In genomic region chr7:75842836-75843446, GRCh38 we compare ENCODE assay signal across 1 cellular context.
TF ChIP-seq lines count a peak whose summit lies in the region.

No MANE protein-coding gene starts in this region.

TF ChIP-seq in K562, 482 proteins besides CTCF, POLR2A, EP300 and RAD21 (continued from another document and continues in another):
- no peak for TF ChIP-seq DEAF1 (CRISPR knock-in tag; IDR thresholded peaks at IDR 0.05)
- no peak for TF ChIP-seq ATF4 (CRISPR knock-in tag; IDR thresholded peaks at IDR 0.05)
- no peak for TF ChIP-seq HNRNPUL1 (IDR thresholded peaks at IDR 0.05; ENCODE audit: low read length)
- TF ChIP-seq TSHZ1 (CRISPR knock-in tag; IDR thresholded peaks at IDR 0.05) = no peak
- TF ChIP-seq ZNF584 (CRISPR knock-in tag; IDR thresholded peaks at IDR 0.05; ENCODE audit: low read depth) = no peak
- no peak for TF ChIP-seq CCNT2 (IDR thresholded peaks at IDR 0.05; ENCODE audit: borderline replicate concordance, extremely low read depth, insufficient read length, low read depth, low read length)
- TF ChIP-seq HNRNPLL (IDR thresholded peaks at IDR 0.05; ENCODE audit: low read depth, low read length, poor library complexity, severe bottlenecking) = no peak
- no peak for TF ChIP-seq RBM39 (optimal IDR thresholded peaks at IDR 0.05; ENCODE audit: low read depth, low read length)
- no peak for TF ChIP-seq SNIP1 (IDR thresholded peaks at IDR 0.05; ENCODE audit: low read depth)
- TF ChIP-seq ZSCAN29 (IDR thresholded peaks at IDR 0.05) = no peak
- TF ChIP-seq, protein P1, sequence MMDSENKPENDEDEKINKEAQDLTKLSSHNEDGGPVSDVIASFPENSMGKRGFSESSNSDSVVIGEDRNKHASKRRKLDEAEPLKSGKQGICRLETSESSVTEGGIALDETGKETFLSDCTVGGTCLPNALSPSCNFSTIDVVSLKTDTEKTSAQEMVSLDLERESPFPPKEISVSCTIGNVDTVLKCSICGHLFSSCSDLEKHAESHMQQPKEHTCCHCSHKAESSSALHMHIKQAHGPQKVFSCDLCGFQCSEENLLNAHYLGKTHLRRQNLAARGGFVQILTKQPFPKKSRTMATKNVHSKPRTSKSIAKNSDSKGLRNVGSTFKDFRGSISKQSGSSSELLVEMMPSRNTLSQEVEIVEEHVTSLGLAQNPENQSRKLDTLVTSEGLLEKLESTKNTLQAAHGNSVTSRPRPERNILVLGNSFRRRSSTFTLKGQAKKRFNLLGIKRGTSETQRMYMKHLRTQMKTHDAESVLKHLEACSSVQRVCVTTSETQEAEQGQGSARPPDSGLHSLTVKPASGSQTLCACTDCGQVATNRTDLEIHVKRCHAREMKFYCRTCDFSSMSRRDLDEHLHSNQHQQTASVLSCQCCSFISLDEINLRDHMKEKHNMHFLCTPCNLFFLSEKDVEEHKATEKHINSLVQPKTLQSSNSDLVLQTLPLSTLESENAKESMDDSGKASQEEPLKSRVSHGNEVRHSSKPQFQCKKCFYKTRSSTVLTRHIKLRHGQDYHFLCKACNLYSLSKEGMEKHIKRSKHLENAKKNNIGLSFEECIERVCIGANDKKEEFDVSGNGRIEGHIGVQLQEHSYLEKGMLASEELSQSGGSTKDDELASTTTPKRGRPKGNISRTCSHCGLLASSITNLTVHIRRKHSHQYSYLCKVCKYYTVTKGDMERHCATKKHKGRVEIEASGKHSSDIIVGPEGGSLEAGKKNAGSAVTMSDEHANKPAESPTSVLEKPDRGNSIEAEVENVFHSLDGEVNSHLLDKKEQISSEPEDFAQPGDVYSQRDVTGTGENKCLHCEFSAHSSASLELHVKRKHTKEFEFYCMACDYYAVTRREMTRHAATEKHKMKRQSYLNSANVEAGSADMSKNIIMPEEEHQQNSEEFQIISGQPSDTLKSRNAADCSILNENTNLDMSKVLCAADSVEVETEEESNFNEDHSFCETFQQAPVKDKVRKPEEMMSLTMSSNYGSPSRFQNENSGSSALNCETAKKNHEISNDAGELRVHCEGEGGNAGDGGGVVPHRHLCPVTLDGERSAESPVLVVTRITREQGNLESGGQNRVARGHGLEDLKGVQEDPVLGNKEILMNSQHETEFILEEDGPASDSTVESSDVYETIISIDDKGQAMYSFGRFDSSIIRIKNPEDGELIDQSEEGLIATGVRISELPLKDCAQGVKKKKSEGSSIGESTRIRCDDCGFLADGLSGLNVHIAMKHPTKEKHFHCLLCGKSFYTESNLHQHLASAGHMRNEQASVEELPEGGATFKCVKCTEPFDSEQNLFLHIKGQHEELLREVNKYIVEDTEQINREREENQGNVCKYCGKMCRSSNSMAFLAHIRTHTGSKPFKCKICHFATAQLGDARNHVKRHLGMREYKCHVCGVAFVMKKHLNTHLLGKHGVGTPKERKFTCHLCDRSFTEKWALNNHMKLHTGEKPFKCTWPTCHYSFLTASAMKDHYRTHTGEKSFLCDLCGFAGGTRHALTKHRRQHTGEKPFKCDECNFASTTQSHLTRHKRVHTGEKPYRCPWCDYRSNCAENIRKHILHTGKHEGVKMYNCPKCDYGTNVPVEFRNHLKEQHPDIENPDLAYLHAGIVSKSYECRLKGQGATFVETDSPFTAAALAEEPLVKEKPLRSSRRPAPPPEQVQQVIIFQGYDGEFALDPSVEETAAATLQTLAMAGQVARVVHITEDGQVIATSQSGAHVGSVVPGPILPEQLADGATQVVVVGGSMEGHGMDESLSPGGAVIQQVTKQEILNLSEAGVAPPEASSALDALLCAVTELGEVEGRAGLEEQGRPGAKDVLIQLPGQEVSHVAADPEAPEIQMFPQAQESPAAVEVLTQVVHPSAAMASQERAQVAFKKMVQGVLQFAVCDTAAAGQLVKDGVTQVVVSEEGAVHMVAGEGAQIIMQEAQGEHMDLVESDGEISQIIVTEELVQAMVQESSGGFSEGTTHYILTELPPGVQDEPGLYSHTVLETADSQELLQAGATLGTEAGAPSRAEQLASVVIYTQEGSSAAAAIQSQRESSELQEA (IDR thresholded peaks at IDR 0.05; ENCODE audit: low read depth) = no peak
- no peak for TF ChIP-seq ZNF583 (CRISPR knock-in tag; IDR thresholded peaks at IDR 0.05)
- no peak for TF ChIP-seq BRD4 (IDR thresholded peaks at IDR 0.05)
- no peak for TF ChIP-seq THRB (CRISPR knock-in tag; conservative IDR thresholded peaks at IDR 0.05)
- TF ChIP-seq SIRT6 (IDR thresholded peaks at IDR 0.05; ENCODE audit: low read depth, low read length) = no peak
- no peak for TF ChIP-seq MCM7 (IDR thresholded peaks at IDR 0.05)
- TF ChIP-seq EGR1 (conservative IDR thresholded peaks at IDR 0.05) = peak; percentile 94
- TF ChIP-seq SAFB2 (IDR thresholded peaks at IDR 0.05; ENCODE audit: borderline replicate concordance, low read depth, low read length, severe bottlenecking) = no peak
- no peak for TF ChIP-seq SFPQ (IDR thresholded peaks at IDR 0.05; ENCODE audit: low read depth, low read length)
- no peak; the same call in none of the 2 replicates for TF ChIP-seq RNF2 (IDR thresholded peaks at IDR 0.05)
- no peak for TF ChIP-seq JUNB (CRISPR knock-in tag; conservative IDR thresholded peaks at IDR 0.05)
- no peak for TF ChIP-seq ZNF124 (CRISPR knock-in tag; IDR thresholded peaks at IDR 0.05)
- TF ChIP-seq RBFOX2 (IDR thresholded peaks at IDR 0.05; ENCODE audit: low read depth, low read length) = peak; percentile 49
- no peak for TF ChIP-seq SMAD2 (IDR thresholded peaks at IDR 0.05; ENCODE audit: low read depth, low read length)
- no peak for TF ChIP-seq TCF7L2 (IDR thresholded peaks at IDR 0.05; ENCODE audit: low read depth, low read length)
- no peak for TF ChIP-seq RUNX1 (IDR thresholded peaks at IDR 0.05; ENCODE audit: low read depth)
- no peak for TF ChIP-seq YY1 (IDR thresholded peaks at IDR 0.05; ENCODE audit: borderline replicate concordance in 1 of 3, control insufficient read depth in 1 of 3, extremely low read depth in 1 of 3, insufficient read depth in 3 of 3, insufficient read length in 1 of 3, insufficient replicate concordance in 2 of 3, low read depth in 1 of 3, low read length in 2 of 3)
- no peak for TF ChIP-seq RB1 (IDR thresholded peaks at IDR 0.05; ENCODE audit: low read depth)
- TF ChIP-seq HDAC1 (IDR thresholded peaks at IDR 0.05) = no peak
- TF ChIP-seq BCL6 (CRISPR knock-in tag; IDR thresholded peaks at IDR 0.05) = no peak
- TF ChIP-seq, protein P2, sequence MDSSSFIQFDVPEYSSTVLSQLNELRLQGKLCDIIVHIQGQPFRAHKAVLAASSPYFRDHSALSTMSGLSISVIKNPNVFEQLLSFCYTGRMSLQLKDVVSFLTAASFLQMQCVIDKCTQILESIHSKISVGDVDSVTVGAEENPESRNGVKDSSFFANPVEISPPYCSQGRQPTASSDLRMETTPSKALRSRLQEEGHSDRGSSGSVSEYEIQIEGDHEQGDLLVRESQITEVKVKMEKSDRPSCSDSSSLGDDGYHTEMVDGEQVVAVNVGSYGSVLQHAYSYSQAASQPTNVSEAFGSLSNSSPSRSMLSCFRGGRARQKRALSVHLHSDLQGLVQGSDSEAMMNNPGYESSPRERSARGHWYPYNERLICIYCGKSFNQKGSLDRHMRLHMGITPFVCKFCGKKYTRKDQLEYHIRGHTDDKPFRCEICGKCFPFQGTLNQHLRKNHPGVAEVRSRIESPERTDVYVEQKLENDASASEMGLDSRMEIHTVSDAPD (CRISPR knock-in tag; IDR thresholded peaks at IDR 0.05) = no peak
- no peak for TF ChIP-seq SAP30 (IDR thresholded peaks at IDR 0.05; ENCODE audit: borderline replicate concordance, insufficient read depth, low read depth, low read length, poor library complexity, severe bottlenecking)
- TF ChIP-seq CBX5 (IDR thresholded peaks at IDR 0.05; ENCODE audit: borderline replicate concordance, low read depth) = no peak
- no peak; a peak in 1 of 4 replicates for TF ChIP-seq MAZ (CRISPR knock-in tag; conservative IDR thresholded peaks at IDR 0.05 in 1 of 2, IDR thresholded peaks at IDR 0.05 in 1 of 2)
- TF ChIP-seq ZNF239 (CRISPR knock-in tag; IDR thresholded peaks at IDR 0.05) = no peak
- TF ChIP-seq CHD1 (IDR thresholded peaks at IDR 0.05; ENCODE audit: low read length) = no peak
- no peak for TF ChIP-seq ZNF24 (IDR thresholded peaks at IDR 0.05)
- TF ChIP-seq CBX1 (IDR thresholded peaks at IDR 0.05; ENCODE audit: low read depth) = no peak; the same call in 1 of the 2 replicates
- TF ChIP-seq NFXL1 (CRISPR knock-in tag; IDR thresholded peaks at IDR 0.05) = no peak
- no peak for TF ChIP-seq KAT8 (IDR thresholded peaks at IDR 0.05; ENCODE audit: low read depth)
- no peak for TF ChIP-seq ZC3H4 (CRISPR knock-in tag; IDR thresholded peaks at IDR 0.05; ENCODE audit: borderline replicate concordance)
- peak; percentile 50 for TF ChIP-seq L3MBTL2 (IDR thresholded peaks at IDR 0.05)
- TF ChIP-seq KDM2B (CRISPR knock-in tag; IDR thresholded peaks at IDR 0.05) = no peak
- TF ChIP-seq PRMT5 (CRISPR knock-in tag; IDR thresholded peaks at IDR 0.05) = no peak
- TF ChIP-seq U2AF2 (optimal IDR thresholded peaks at IDR 0.05; ENCODE audit: low read depth, low read length) = no peak
- TF ChIP-seq MAFF (IDR thresholded peaks at IDR 0.05; ENCODE audit: low read length) = no peak; the same call in 1 of the 2 replicates
- no peak for TF ChIP-seq TAF9B (IDR thresholded peaks at IDR 0.05; ENCODE audit: partially characterized antibody)
- TF ChIP-seq ZBTB26 (CRISPR knock-in tag; IDR thresholded peaks at IDR 0.05) = no peak
- no peak; the same call in 1 of the 2 replicates for TF ChIP-seq ZNF766 (CRISPR knock-in tag; conservative IDR thresholded peaks at IDR 0.05)
- no peak for TF ChIP-seq IFI16 (CRISPR knock-in tag; IDR thresholded peaks at IDR 0.05)
